In genomic region chr3:197820550-197821335, GRCh38 we compare ENCODE assay signal across 15 cellular contexts. TPM values are rescaled to one million over a fixed set of nuclear protein-coding genes. Genes with fewer than 3 reads are reported as not detected.
DNase-seq lines count a peak whose midpoint lies in the region; ATAC-seq, FAIRE-seq and TF ChIP-seq lines count a peak whose summit lies in the region.
"Had no signal": no experiment of that assay in that cellular context is flagged by ENCODE, and none has a peak within 500 bp of the region (broad histone marks: within the 10 kb centered on the region; RNA-seq: fewer than 3 reads in every experiment).

No MANE protein-coding gene starts in this region.

- WGBS in HepG2 (ENCODE audit: low lambda C conversion rate), result 6% methylated on average over 8 of the region's 8 CpGs

- no peak overlapping the region for H3K4me3 Mint-ChIP-seq in stimulated activated naive CD8-positive, alpha-beta T cell treated with anti-CD3 and anti-CD28 coated beads, Interleukin-15, Interleukin-2, amounts not matched to agents 100 ng/mL and 50 ng/mL, for 24 hours
- no peak overlapping the region for H3K4me3 Mint-ChIP-seq in stimulated activated naive CD8-positive, alpha-beta T cell treated with anti-CD3 and anti-CD28 coated beads, Interleukin-15, amount 100 ng/mL, for 72 hours
- peak overlapping the region; percentile 24 for H3K4me3 Mint-ChIP-seq in type B pancreatic cell

- H3K4me1 ChIP-seq in HepG2 (ENCODE audit: insufficient read depth, low read length), result peaks cover 32% of the 10 kb centered on the region

- no peaks in the 10 kb centered on the region for H4K20me1 ChIP-seq in HepG2 (ENCODE audit: insufficient read depth, low read length)

- FAIRE-seq in HepG2 (lab: Jason Lieb, UNC), result peak; percentile 85

- no peak overlapping the region for H2AFZ ChIP-seq in HepG2 (ENCODE audit: low read length)

- intact Hi-C loops in HepG2 (cut with micrococcal nuclease; ENCODE audit: unreplicated experiment), result loop anchor here (2.0 kb wide), 1 partner anchor 18 kb away; no protein-coding TSS in a partner anchor

- H3K9me3 Mint-ChIP-seq in stimulated activated naive CD8-positive, alpha-beta T cell treated with anti-CD3 and anti-CD28 coated beads, Interleukin-15, Interleukin-2, amounts not matched to agents 100 ng/mL and 50 ng/mL, for 24 hours, result no peaks in the 10 kb centered on the region
- no peaks in the 10 kb centered on the region for H3K9me3 Mint-ChIP-seq in stimulated activated naive CD8-positive, alpha-beta T cell treated with anti-CD3 and anti-CD28 coated beads, Interleukin-15, amount 100 ng/mL, for 72 hours
- H3K9me3 Mint-ChIP-seq in type B pancreatic cell, result no peaks in the 10 kb centered on the region

- H3K9me3 ChIP-seq in HepG2 (ENCODE audit: low read length), result no peaks in the 10 kb centered on the region

- POLR2A ChIA-PET in HepG2 (lab: Yijun Ruan, JAX), result interaction anchor here (0.9 to 2.3 kb wide), 3 partner anchors 26 to 70 kb away, joined by 4 to 15 read pairs (median 5); partner anchors contain the start of gene LRCH3

- BruUV-seq in HepG2 (replicated peaks; lab: Mats Ljungman, UMichigan), result TSS peak; percentile 61

- H3K27ac Mint-ChIP-seq in stimulated activated naive CD8-positive, alpha-beta T cell treated with anti-CD3 and anti-CD28 coated beads, Interleukin-15, Interleukin-2, amounts not matched to agents 100 ng/mL and 50 ng/mL, for 24 hours, result peak overlapping the region; percentile 71
- H3K27ac Mint-ChIP-seq in stimulated activated naive CD8-positive, alpha-beta T cell treated with anti-CD3 and anti-CD28 coated beads, Interleukin-15, amount 100 ng/mL, for 72 hours, result peak overlapping the region in 1 of 2 donors; percentile 77
- H3K27ac Mint-ChIP-seq in type B pancreatic cell, result peak overlapping the region; percentile 68

- H3K4me3 ChIP-seq in HepG2 (replicated peaks in 1 of 3; ENCODE audit: insufficient read depth in 1 of 3, low read depth in 2 of 3, low read length in 3 of 3), result peak overlapping the region; percentile 22 to 37 (median 24); a peak in 4 of 6 replicates
- H3K4me3 ChIP-seq: coronary artery had no signal

- TF ChIP-seq EP300 in HepG2 (IDR thresholded peaks at IDR 0.05; ENCODE audit: low read depth in 2 of 2, low read length in 2 of 2) (peak; percentile 44 to 80; a peak in 2 of 4 replicates), HepG2 (CRISPR knock-in tag; IDR thresholded peaks at IDR 0.05; ENCODE audit: borderline replicate concordance) (no peak)

- CTCF ChIA-PET in HepG2 (lab: Yijun Ruan, JAX; ENCODE audit: low intra/inter-chr PET ratio, low total read pairs), result no interaction called here

- peak in 1 of 2 experiments; percentile 39; a peak in 1 of 4 replicates for TF ChIP-seq POLR2A in HepG2 (IDR thresholded peaks at IDR 0.05; ENCODE audit: insufficient read depth in 1 of 2, low read depth in 2 of 2, low read length in 2 of 2)

- H3K27ac ChIP-seq in HepG2 (ENCODE audit: extremely low read length, insufficient read depth, low read length), result peak overlapping the region; percentile 95
- H3K27ac ChIP-seq: coronary artery, WERI-Rb-1 had no signal

- peak overlapping the region; percentile 80 for H3K4me2 ChIP-seq in HepG2 (ENCODE audit: low read depth, low read length)

- H3K27me3 ChIP-seq in HepG2 (ENCODE audit: control insufficient read depth in 1 of 2, insufficient read depth in 2 of 2, low read length in 2 of 2), result no peaks in the 10 kb centered on the region

- DNase-seq in stimulated activated naive CD8-positive, alpha-beta T cell treated with anti-CD3 and anti-CD28 coated beads, Interleukin-15, amount 100 ng/mL, for 72 hours, result no peak
- DNase-seq in SW480 (ENCODE audit: low spot score), result peak; percentile 41
- peak; percentile 95 for DNase-seq in HepG2 (ENCODE audit: low spot score)
- DNase-seq in type B pancreatic cell (ENCODE audit: extremely low spot score, unreplicated experiment), result no peak
- no peak for DNase-seq in RPMI8226
- no peak for DNase-seq in NCI-H345 treated with DMSO at 0.1 percent for 48 hours (lab: John Stamatoyannopoulos, UW; ENCODE audit: unreplicated experiment)
- DNase-seq: amniotic stem cell; mesendoderm; NCI-H524 treated with DMSO at 0.1 percent for 48 hours; SHP77 treated with DMSO at 0.1 percent for 48 hours; stimulated activated CD4-positive, alpha-beta T cell treated with anti-CD3 and anti-CD28 coated beads, Interleukin-1b, Interleukin-23, amount 100 ng/mL, for 48 hours; WERI-Rb-1 had no signal

- peaks cover 0 to 20% of the 10 kb centered on the region in 2 experiments; a peak in 4 of 5 replicates for H3K36me3 ChIP-seq in HepG2 (replicated peaks in 1 of 2; ENCODE audit: control insufficient read depth in 1 of 2, insufficient read depth in 2 of 2, low read length in 2 of 2)
- H3K36me3 ChIP-seq: WERI-Rb-1 had no signal

- TF ChIP-seq CTCF in HepG2 (CRISPR knock-in tag; IDR thresholded peaks at IDR 0.05), result no peak
- no peak for TF ChIP-seq CTCF in type B pancreatic cell (conservative IDR thresholded peaks at IDR 0.05)

- no peaks in the 10 kb centered on the region for H3K27me3 Mint-ChIP-seq in stimulated activated naive CD8-positive, alpha-beta T cell treated with anti-CD3 and anti-CD28 coated beads, Interleukin-15, Interleukin-2, amounts not matched to agents 100 ng/mL and 50 ng/mL, for 24 hours
- no peaks in the 10 kb centered on the region for H3K27me3 Mint-ChIP-seq in stimulated activated naive CD8-positive, alpha-beta T cell treated with anti-CD3 and anti-CD28 coated beads, Interleukin-15, amount 100 ng/mL, for 72 hours
- no peaks in the 10 kb centered on the region for H3K27me3 Mint-ChIP-seq in type B pancreatic cell

- H3K9ac ChIP-seq in HepG2 (ENCODE audit: insufficient read depth, low read depth, low read length), result peak overlapping the region; percentile 59

- no peak for ATAC-seq in stimulated activated naive CD8-positive, alpha-beta T cell treated with anti-CD3 and anti-CD28 coated beads, Interleukin-15, amount 100 ng/mL, for 72 hours
- peak; percentile 96 for ATAC-seq in HepG2
- ATAC-seq in HG02678 (IDR thresholded peaks at IDR 0.05; ENCODE audit: unreplicated experiment), result no peak

- H3K36me3 Mint-ChIP-seq in stimulated activated naive CD8-positive, alpha-beta T cell treated with anti-CD3 and anti-CD28 coated beads, Interleukin-15, Interleukin-2, amounts not matched to agents 100 ng/mL and 50 ng/mL, for 24 hours (ENCODE audit: low read depth), result peaks cover 28% of the 10 kb centered on the region
- H3K36me3 Mint-ChIP-seq in type B pancreatic cell, result peaks cover 17% of the 10 kb centered on the region

- peaks cover 11% of the 10 kb centered on the region for H3K79me2 ChIP-seq in HepG2 (ENCODE audit: insufficient read depth, low read length)

- peak; percentile 47; the same call in 1 of the 2 replicates for TF ChIP-seq RAD21 in HepG2 (CRISPR knock-in tag; IDR thresholded peaks at IDR 0.05)

- in situ Hi-C loops in HepG2 (cut with HindIII; ENCODE audit: extremely low pct_ligation_motif_present, low pct_unique_long_range_greater_than_20kb), result no loop called here

- peaks cover 3% of the 10 kb centered on the region for H3K4me1 Mint-ChIP-seq in stimulated activated naive CD8-positive, alpha-beta T cell treated with anti-CD3 and anti-CD28 coated beads, Interleukin-15, Interleukin-2, amounts not matched to agents 100 ng/mL and 50 ng/mL, for 24 hours (ENCODE audit: low read depth)
- H3K4me1 Mint-ChIP-seq in stimulated activated naive CD8-positive, alpha-beta T cell treated with anti-CD3 and anti-CD28 coated beads, Interleukin-15, amount 100 ng/mL, for 72 hours, result no peaks in the 10 kb centered on the region
- H3K4me1 Mint-ChIP-seq in type B pancreatic cell (ENCODE audit: unreplicated experiment), result peaks cover 12% of the 10 kb centered on the region

TF ChIP-seq in HepG2, 621 proteins besides CTCF, POLR2A, EP300 and RAD21 (continues in another document):
- TF ChIP-seq ZNF7 (CRISPR knock-in tag; IDR thresholded peaks at IDR 0.05) (peak; percentile 36; the same call in 1 of the 2 replicates), EHMT2 (IDR thresholded peaks at IDR 0.05; ENCODE audit: borderline replicate concordance, low read depth, low read length) (peak; percentile 61; the same call in 1 of the 2 replicates)

RNA-seq across cellular contexts. Expression of gene LRCH3, which starts 29.7 kb away (rescaled TPM):
- 25.5 and 37.8 TPM in 2 replicates for total RNA-seq in HepG2 (2016; rRNA removed; fragmentation: Illumina TruSeq; extraction: Trizol)
- total RNA-seq in HepG2 (2016; cell fraction: cytosol; rRNA removed; fragmentation: Illumina TruSeq; extraction: Trizol; ENCODE audit: low read depth), result 218 and 232 TPM in 2 replicates
- 24.4 and 24.7 TPM in 2 replicates for total RNA-seq in HepG2 (2016; cell fraction: insoluble cytoplasmic fraction; rRNA removed; fragmentation: Illumina TruSeq; extraction: Trizol)
- total RNA-seq in HepG2 (2016; cell fraction: membrane; rRNA removed; fragmentation: Illumina TruSeq; extraction: Trizol), result 46.4 and 46.7 TPM in 2 replicates
- 44.1 and 49.3 TPM in 2 replicates for total RNA-seq in HepG2 (2016; cell fraction: nucleus; rRNA removed; fragmentation: Illumina TruSeq; extraction: Trizol)
- polyA plus RNA-seq in HepG2 (2011; rRNA removed), result 96.6 and 103 TPM in 2 replicates
- 28.4 and 40.4 TPM in 2 replicates for polyA plus RNA-seq in HepG2 (2011; cell fraction: cytosol; rRNA removed)
- polyA plus RNA-seq in HepG2 (2011; cell fraction: nucleus; rRNA removed), result 91.5 and 98.6 TPM in 2 replicates
- 19.7 TPM in 2 replicates for polyA plus RNA-seq in HepG2 (2012)
- 1.0 and 1.9 TPM in 2 replicates for polyA plus RNA-seq in HepG2 (2016; cell fraction: cytosol; fragmentation: Illumina TruSeq; extraction: Trizol; ENCODE audit: low read depth)
- 21.2 and 31.8 TPM in 2 replicates for polyA plus RNA-seq in HepG2 (2016; cell fraction: insoluble cytoplasmic fraction; fragmentation: Illumina TruSeq; extraction: Trizol; ENCODE audit: low read depth)
- polyA plus RNA-seq in HepG2 (2016; cell fraction: membrane; fragmentation: Illumina TruSeq; extraction: Trizol; ENCODE audit: low read depth), result 4.6 and 5.7 TPM in 2 replicates
- 50.6 and 53.6 TPM in 2 replicates for polyA plus RNA-seq in HepG2 (2016; cell fraction: nucleus; fragmentation: Illumina TruSeq; extraction: Trizol; ENCODE audit: insufficient read depth, low read depth)
- polyA minus RNA-seq in HepG2 (2011; rRNA and poly(A)+ RNA removed; ENCODE audit: low replicate concordance), result 101 and 103 TPM in 2 replicates
- 46.1 and 64.4 TPM in 2 replicates for polyA minus RNA-seq in HepG2 (2011; cell fraction: cytosol; rRNA and poly(A)+ RNA removed)
- polyA minus RNA-seq in HepG2 (2011; cell fraction: nucleus; rRNA and poly(A)+ RNA removed), result 104 and 122 TPM in 2 replicates
- 49.7 and 58.7 TPM in 2 replicates for total RNA-seq in type B pancreatic cell (ENCODE audit: low replicate concordance)

Comparison
In these comparisons a context has a peak if more than half of its experiments do, and no peak if none do; other contexts are left out.
1. DNase-seq: peak in SW480 (single experiment) and HepG2 (single experiment); none in stimulated activated naive CD8-positive, alpha-beta T cell treated with anti-CD3 and anti-CD28 coated beads, Interleukin-15, amount 100 ng/mL, for 72 hours (0 of 2), type B pancreatic cell (single experiment), RPMI8226 (single experiment) and NCI-H345 treated with DMSO at 0.1 percent for 48 hours (single experiment).